8 cellular contexts compared by ENCODE assay signal in the genomic region with DNA sequence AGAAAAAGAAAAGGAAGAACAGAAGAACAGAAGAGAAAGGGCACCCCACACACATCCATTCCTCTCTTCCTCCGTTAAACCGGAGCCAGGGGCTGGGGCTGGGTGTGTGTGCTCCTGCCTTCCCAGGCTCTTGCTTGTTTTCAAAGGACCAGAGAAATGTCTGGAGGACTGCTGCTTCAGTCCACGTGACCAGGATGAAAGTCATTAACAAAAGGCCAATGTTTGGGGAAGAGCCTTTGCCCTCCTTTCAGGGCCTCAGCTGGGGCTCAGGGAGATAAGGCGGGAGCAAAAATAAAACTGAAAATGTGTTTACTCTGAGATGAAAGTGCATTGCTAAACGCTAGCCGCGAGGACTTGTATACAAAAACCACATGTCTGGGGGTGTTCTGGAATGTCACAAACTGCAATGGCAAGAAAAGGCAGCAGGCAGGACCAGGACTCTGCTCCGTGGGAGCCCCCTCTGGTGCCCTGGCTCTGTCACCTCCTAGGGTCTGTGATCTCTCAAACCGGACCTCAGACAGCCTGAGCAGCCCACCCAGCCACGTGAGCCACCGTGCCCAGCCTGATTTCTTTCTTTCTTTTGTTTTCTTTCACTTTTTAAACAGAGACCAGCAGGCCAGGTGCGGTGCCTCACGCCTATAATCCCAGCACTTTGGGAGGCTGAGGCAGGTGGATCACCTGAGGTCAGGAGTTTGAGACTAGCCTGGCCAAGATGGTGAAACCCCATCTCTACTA. TPM values are rescaled to one million over a fixed set of nuclear protein-coding genes. Genes with fewer than 3 reads are reported as not detected.
DNase-seq lines count a peak whose midpoint lies in the region; ATAC-seq and TF ChIP-seq lines count a peak whose summit lies in the region.

No MANE protein-coding gene starts in this region.

- no peaks in the 10 kb centered on the region for H3K27me3 Mint-ChIP-seq in type B pancreatic cell

- no peaks in the 10 kb centered on the region for H3K9me3 Mint-ChIP-seq in type B pancreatic cell

- H3K9ac ChIP-seq in KMS-11 = peak overlapping the region; percentile 56; the same call in 1 of the 2 replicates
- peak overlapping the region; percentile 66 for H3K9ac ChIP-seq in mesenchymal stem cell (ENCODE audit: low read length)

- peak overlapping the region; percentile 69 for H2AFZ ChIP-seq in KMS-11 (ENCODE audit: low read depth)
- no peak overlapping the region for H2AFZ ChIP-seq in mesenchymal stem cell (ENCODE audit: low read depth, low read length)

- H2BK120ac ChIP-seq in mesenchymal stem cell (ENCODE audit: low read depth, low read length) = peak overlapping the region; percentile 42

- in situ Hi-C loops in G401 (cut with HindIII; ENCODE audit: low sequenced_read_pairs) = no loop called here

- H4K91ac ChIP-seq in mesenchymal stem cell (ENCODE audit: low read length) = peak overlapping the region; percentile 20

- H3K14ac ChIP-seq in mesenchymal stem cell (ENCODE audit: low read length in 2 of 2) = no peak overlapping the region

- no peak overlapping the region for H2BK5ac ChIP-seq in mesenchymal stem cell (ENCODE audit: low read depth, low read length, poor library complexity, severe bottlenecking)

- ATAC-seq in GM19328 (IDR thresholded peaks at IDR 0.05; ENCODE audit: unreplicated experiment) = no peak

- H3K79me1 ChIP-seq in mesenchymal stem cell (replicated peaks; ENCODE audit: low read length, poor library complexity, severe bottlenecking) = no peaks in the 10 kb centered on the region

- H3K4me3 ChIP-seq in KMS-11 (IDR thresholded peaks at IDR 0.05; ENCODE audit: insufficient read depth, low read depth, low read length) (no peak overlapping the region), cardiac fibroblast (replicated peaks in 1 of 2; ENCODE audit: low read depth in 2 of 2, low read length in 2 of 2) (peak overlapping the region in 1 of 2 donors; percentile 3), mesenchymal stem cell (ENCODE audit: insufficient read depth in 1 of 2, low read depth in 1 of 2, low read length in 2 of 2) (peak overlapping the region in 1 of 2 experiments; percentile 68)

- H3K9me3 ChIP-seq in mesenchymal stem cell (ENCODE audit: control insufficient read depth, low read length) = no peaks in the 10 kb centered on the region

- peak overlapping the region; percentile 16 for H2AK5ac ChIP-seq in mesenchymal stem cell (ENCODE audit: low read length, severe bottlenecking)

- peak overlapping the region; percentile 81 for H3K27ac Mint-ChIP-seq in type B pancreatic cell

- no peaks in the 10 kb centered on the region for H4K20me1 ChIP-seq in KMS-11 (ENCODE audit: insufficient read depth)

- H3K4me1 ChIP-seq in KMS-11 (ENCODE audit: low read depth, poor library complexity, severe bottlenecking) (peaks cover 48% of the 10 kb centered on the region), mesenchymal stem cell (ENCODE audit: control insufficient read depth, insufficient read depth, low read depth, low read length) (peaks cover 13% of the 10 kb centered on the region)

- peak overlapping the region in 1 of 2 experiments; percentile 32 for H3K4ac ChIP-seq in mesenchymal stem cell (ENCODE audit: low read depth in 1 of 2, low read length in 2 of 2)

- H3K36me3 ChIP-seq in KMS-11 (ENCODE audit: insufficient read depth) (no peaks in the 10 kb centered on the region), mesenchymal stem cell (ENCODE audit: control insufficient read depth in 1 of 2, insufficient read depth in 2 of 2, low read depth in 1 of 2, low read length in 2 of 2) (no peaks in the 10 kb centered on the region)

- peak overlapping the region; percentile 91 for H4K8ac ChIP-seq in mesenchymal stem cell (ENCODE audit: low read length)

- whole genome bisulfite sequencing in mesenchymal stem cell = 13% methylated on average over 13 of the region's 13 CpGs

- H3K4me1 Mint-ChIP-seq in type B pancreatic cell (ENCODE audit: unreplicated experiment) = peaks cover 7% of the 10 kb centered on the region

- H2BK15ac ChIP-seq in mesenchymal stem cell (ENCODE audit: low read depth, poor library complexity, severe bottlenecking) = peak overlapping the region; percentile 94

- peak overlapping the region; percentile 9 to 13 for H3K18ac ChIP-seq in mesenchymal stem cell (ENCODE audit: low read depth in 1 of 2, low read length in 2 of 2)

- TF ChIP-seq CTCF in KMS-11 (conservative IDR thresholded peaks at IDR 0.05; ENCODE audit: low read depth, low read length) (no peak), cardiac fibroblast (IDR thresholded peaks at IDR 0.05; ENCODE audit: low read depth, low read length) (no peak), type B pancreatic cell (conservative IDR thresholded peaks at IDR 0.05) (no peak)

- H3K4me2 ChIP-seq in KMS-11 (peak overlapping the region; percentile 98), mesenchymal stem cell (ENCODE audit: low read length, poor library complexity, severe bottlenecking) (peak overlapping the region; percentile 18)

- no peaks in the 10 kb centered on the region for H3K36me3 Mint-ChIP-seq in type B pancreatic cell

- H3K4me3 Mint-ChIP-seq in type B pancreatic cell = peak overlapping the region; percentile 65

- H3K27ac ChIP-seq in KMS-11 = peak overlapping the region; percentile 78
- peak overlapping the region; percentile 13 for H3K27ac ChIP-seq in mesenchymal stem cell (ENCODE audit: low read length, poor library complexity, severe bottlenecking)

- H3K27me3 ChIP-seq in KMS-11 (ENCODE audit: insufficient read depth, low read depth) (no peaks in the 10 kb centered on the region), mesenchymal stem cell (ENCODE audit: control insufficient read depth in 1 of 2, insufficient read depth in 1 of 2, low read length in 2 of 2) (no peaks in the 10 kb centered on the region)

- peak; percentile 16 for DNase-seq in COLO668 (lab: John Stamatoyannopoulos, UW; ENCODE audit: unreplicated experiment)
- peak; percentile 59 to 90 for DNase-seq in cardiac fibroblast (ENCODE audit: low read depth in 2 of 2)
- DNase-seq in mesenchymal stem cell = peak; percentile 95
- no peak for DNase-seq in type B pancreatic cell (ENCODE audit: extremely low spot score, unreplicated experiment)
- no peak for DNase-seq in G401 (ENCODE audit: low spot score)
- DNase-seq in activated CD4-positive, CD25-positive, alpha-beta regulatory T cell (lab: John Stamatoyannopoulos, UW) = no peak

- peak overlapping the region in 1 of 2 experiments; percentile 33 for H2BK12ac ChIP-seq in mesenchymal stem cell (ENCODE audit: low read length in 2 of 2)

- H3K23ac ChIP-seq in mesenchymal stem cell (ENCODE audit: low read length in 2 of 2) = no peak overlapping the region

- no peaks in the 10 kb centered on the region for H3K79me2 ChIP-seq in KMS-11 (ENCODE audit: insufficient read depth, low read depth)

RNA-seq across cellular contexts. Expression of gene MYH9, which starts 31.6 kb away (rescaled TPM):
- polyA plus RNA-seq in mesenchymal stem cell (2013, experiment 1 of 2) = 369 TPM
- polyA plus RNA-seq in mesenchymal stem cell (2013, experiment 2 of 2) = 336 TPM
- 277 and 364 TPM in 2 replicates for total RNA-seq in type B pancreatic cell (ENCODE audit: low replicate concordance)
- 153 and 185 TPM in 2 replicates for total RNA-seq in G401 (2014; rRNA removed; shearing (Covaris generic))

Comparison
In these comparisons a context has a peak if more than half of its experiments do, and no peak if none do; other contexts are left out.
1. DNase-seq: peak in COLO668 (single experiment), cardiac fibroblast (2 of 2) and mesenchymal stem cell (single experiment); none in type B pancreatic cell (single experiment), G401 (single experiment) and activated CD4-positive, CD25-positive, alpha-beta regulatory T cell (0 of 4).